Comparison of ENCODE assay signal across 17 cellular contexts in the genomic region with DNA sequence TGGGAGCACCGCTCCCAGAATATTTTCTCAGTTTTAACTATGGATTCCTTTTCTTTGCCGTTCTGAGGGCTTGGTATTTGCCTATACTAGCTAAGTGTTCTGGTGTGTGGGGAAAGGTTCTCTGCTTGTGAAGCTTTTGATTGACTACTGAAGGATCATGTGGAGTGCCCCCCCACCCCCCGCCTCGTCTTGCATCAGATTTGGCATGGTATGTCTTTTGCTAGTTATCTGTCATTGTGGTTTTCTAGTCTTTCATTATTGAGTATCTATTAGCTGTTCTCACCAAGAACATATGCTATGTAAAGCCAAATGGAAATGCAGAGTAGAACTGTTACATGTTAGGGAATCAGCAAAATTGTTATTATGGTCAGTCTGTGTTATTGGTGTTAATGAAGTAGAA. TPM values are rescaled to one million over a fixed set of nuclear protein-coding genes. Genes with fewer than 3 reads are reported as not detected.
A peak's percentile ranks its signal among the peaks of the same experiment; 100 is the strongest.
DNase-seq lines count a peak whose midpoint lies in the region; ATAC-seq, FAIRE-seq and TF ChIP-seq lines count a peak whose summit lies in the region.
"Had no signal": no experiment of that assay in that cellular context is flagged by ENCODE, and none has a peak within 500 bp of the region (broad histone marks: within the 10 kb centered on the region; RNA-seq: fewer than 3 reads in every experiment).

No MANE protein-coding gene starts in this region.

- no peaks in the 10 kb centered on the region for H3K9me2 ChIP-seq in neural cell (ENCODE audit: insufficient read depth, low read length)

- peaks cover 27% of the 10 kb centered on the region for H3K4me1 Mint-ChIP-seq in astrocyte (ENCODE audit: low read depth, unreplicated experiment)
- H3K4me1 Mint-ChIP-seq in mesothelial cell of epicardium = peaks cover 10% of the 10 kb centered on the region

- H3K4me3 ChIP-seq in astrocyte (ENCODE audit: insufficient read depth, low read depth, low read length) = no peak overlapping the region
- no peak overlapping the region for H3K4me3 ChIP-seq in neural cell (ENCODE audit: low read length)
- H3K4me3 ChIP-seq: esophagus squamous epithelium, hepatocyte, prostate gland had no signal

- H4K20me1 ChIP-seq in astrocyte (ENCODE audit: insufficient read depth, low read length) (peaks cover 58% of the 10 kb centered on the region), neural cell (ENCODE audit: insufficient read depth) (no peaks in the 10 kb centered on the region)

- H3K9ac ChIP-seq in astrocyte (ENCODE audit: low read length) = no peak overlapping the region
- H3K9ac ChIP-seq in neural cell (ENCODE audit: low read length) = no peak overlapping the region

- H3K4me1 ChIP-seq in astrocyte (ENCODE audit: insufficient read depth, low read length) = peaks cover 4% of the 10 kb centered on the region

- H3K9me3 Mint-ChIP-seq in astrocyte (ENCODE audit: unreplicated experiment) = no peaks in the 10 kb centered on the region
- H3K9me3 Mint-ChIP-seq in mesothelial cell of epicardium = no peaks in the 10 kb centered on the region

- no peaks in the 10 kb centered on the region for H3F3A ChIP-seq in neural cell (ENCODE audit: insufficient read depth, low read length, poor library complexity, severe bottlenecking)

- TF ChIP-seq CTCF in astrocyte (IDR thresholded peaks at IDR 0.05; ENCODE audit: insufficient read depth, low read depth, low read length) = no peak
- TF ChIP-seq CTCF in neural cell (IDR thresholded peaks at IDR 0.05; ENCODE audit: poor library complexity, severe bottlenecking) = no peak
- TF ChIP-seq CTCF in mesothelial cell of epicardium (IDR thresholded peaks at IDR 0.05; ENCODE audit: unreplicated experiment) = no peak

- H3K27ac Mint-ChIP-seq in astrocyte (ENCODE audit: unreplicated experiment) (peak overlapping the region; percentile 68), mesothelial cell of epicardium (no peak overlapping the region)

- no peaks in the 10 kb centered on the region for H3K27me3 Mint-ChIP-seq in astrocyte (ENCODE audit: low read depth, unreplicated experiment)
- H3K27me3 Mint-ChIP-seq in mesothelial cell of epicardium (ENCODE audit: low read depth) = no peaks in the 10 kb centered on the region

- no peak for TF ChIP-seq RAD21 in neural cell (conservative IDR thresholded peaks at IDR 0.05)

- no peak for DNase-seq in activated CD4-positive, CD25-positive, alpha-beta regulatory T cell treated with anti-CD3 and anti-CD28 coated beads, Interleukin-2, amount 50 U/mL, for 72 hours
- no peak for DNase-seq in GM19239 (ENCODE audit: insufficient read length, low spot score)
- no peak for DNase-seq in astrocyte (ENCODE audit: low read depth)
- no peak for DNase-seq in DMS53 (lab: John Stamatoyannopoulos, UW)
- DNase-seq in mesothelial cell of epicardium (ENCODE audit: low spot score in 2 of 2, unreplicated experiment in 2 of 2) = no peak
- DNase-seq: 8988T; activated CD8-positive, alpha-beta memory T cell treated with anti-CD3 and anti-CD28 coated beads for 24 hours; esophagus squamous epithelium; left cardiac atrium; MV-4-11; NCI-H2107 had no signal

- H2AFZ ChIP-seq in astrocyte (ENCODE audit: low read depth, low read length) (no peak overlapping the region), neural cell (ENCODE audit: low read depth, low read length) (no peak overlapping the region)
- H2AFZ ChIP-seq: hepatocyte had no signal

- peak; percentile 66 for FAIRE-seq in GM19239 (lab: Jason Lieb, UNC)
- FAIRE-seq in astrocyte (lab: Jason Lieb, UNC) = no peak

- H3K27me3 ChIP-seq in astrocyte (ENCODE audit: insufficient read depth, low read length) = no peaks in the 10 kb centered on the region
- no peaks in the 10 kb centered on the region for H3K27me3 ChIP-seq in neural cell (ENCODE audit: insufficient read depth, low read depth, low read length)
- H3K27me3 ChIP-seq: esophagus squamous epithelium, hepatocyte had no signal

- TF ChIP-seq EP300 in neural cell (conservative IDR thresholded peaks at IDR 0.05; ENCODE audit: poor library complexity, severe bottlenecking) = no peak

- H3K9me3 ChIP-seq in astrocyte (ENCODE audit: insufficient read depth, low read depth, low read length) = no peaks in the 10 kb centered on the region
- H3K9me3 ChIP-seq in neural cell (ENCODE audit: low read length) = no peaks in the 10 kb centered on the region
- H3K9me3 ChIP-seq: esophagus squamous epithelium, prostate gland had no signal

- peaks cover 15% of the 10 kb centered on the region for H3K36me3 ChIP-seq in astrocyte (ENCODE audit: insufficient read depth, low read length)
- H3K36me3 ChIP-seq in neural cell (ENCODE audit: insufficient read depth, low read length) = peaks cover 2% of the 10 kb centered on the region
- H3K36me3 ChIP-seq: prostate gland had no signal

- no peak overlapping the region for H3K27ac ChIP-seq in astrocyte (ENCODE audit: low read depth, low read length)
- H3K27ac ChIP-seq in neural cell (ENCODE audit: low read length) = no peak overlapping the region
- H3K27ac ChIP-seq: C4-2B, esophagus squamous epithelium, hepatocyte, prostate gland had no signal

- H3K4me3 Mint-ChIP-seq in astrocyte (ENCODE audit: unreplicated experiment) (peak overlapping the region; percentile 17), mesothelial cell of epicardium (no peak overlapping the region)

- H3K4me2 ChIP-seq in astrocyte (ENCODE audit: low read length) (no peak overlapping the region), neural cell (ENCODE audit: low read length) (peak overlapping the region; percentile 13)
- H3K4me2 ChIP-seq: hepatocyte had no signal

- peaks cover 5% of the 10 kb centered on the region for H3K36me3 Mint-ChIP-seq in astrocyte (ENCODE audit: low read depth, unreplicated experiment)
- H3K36me3 Mint-ChIP-seq in mesothelial cell of epicardium = peaks cover 1% of the 10 kb centered on the region

- ATAC-seq in activated CD4-positive, CD25-positive, alpha-beta regulatory T cell treated with anti-CD3 and anti-CD28 coated beads, Interleukin-2, amount 50 U/mL, for 24 hours = peak; percentile 69 to 82
- no peak for ATAC-seq in GM18909 (IDR thresholded peaks at IDR 0.05; ENCODE audit: poor library complexity, unreplicated experiment)
- ATAC-seq: left cardiac atrium had no signal

- H3K79me2 ChIP-seq in astrocyte (ENCODE audit: insufficient read depth, low read length) (peaks cover 91% of the 10 kb centered on the region), neural cell (replicated peaks; ENCODE audit: insufficient read depth, low read length) (peaks cover 26% of the 10 kb centered on the region)

TF ChIP-seq in neural cell, 6 proteins besides CTCF, POLR2A, EP300 and RAD21:
- no peak for TF ChIP-seq POLR2AphosphoS5 (IDR thresholded peaks at IDR 0.05)
- TF ChIP-seq, protein P1, sequence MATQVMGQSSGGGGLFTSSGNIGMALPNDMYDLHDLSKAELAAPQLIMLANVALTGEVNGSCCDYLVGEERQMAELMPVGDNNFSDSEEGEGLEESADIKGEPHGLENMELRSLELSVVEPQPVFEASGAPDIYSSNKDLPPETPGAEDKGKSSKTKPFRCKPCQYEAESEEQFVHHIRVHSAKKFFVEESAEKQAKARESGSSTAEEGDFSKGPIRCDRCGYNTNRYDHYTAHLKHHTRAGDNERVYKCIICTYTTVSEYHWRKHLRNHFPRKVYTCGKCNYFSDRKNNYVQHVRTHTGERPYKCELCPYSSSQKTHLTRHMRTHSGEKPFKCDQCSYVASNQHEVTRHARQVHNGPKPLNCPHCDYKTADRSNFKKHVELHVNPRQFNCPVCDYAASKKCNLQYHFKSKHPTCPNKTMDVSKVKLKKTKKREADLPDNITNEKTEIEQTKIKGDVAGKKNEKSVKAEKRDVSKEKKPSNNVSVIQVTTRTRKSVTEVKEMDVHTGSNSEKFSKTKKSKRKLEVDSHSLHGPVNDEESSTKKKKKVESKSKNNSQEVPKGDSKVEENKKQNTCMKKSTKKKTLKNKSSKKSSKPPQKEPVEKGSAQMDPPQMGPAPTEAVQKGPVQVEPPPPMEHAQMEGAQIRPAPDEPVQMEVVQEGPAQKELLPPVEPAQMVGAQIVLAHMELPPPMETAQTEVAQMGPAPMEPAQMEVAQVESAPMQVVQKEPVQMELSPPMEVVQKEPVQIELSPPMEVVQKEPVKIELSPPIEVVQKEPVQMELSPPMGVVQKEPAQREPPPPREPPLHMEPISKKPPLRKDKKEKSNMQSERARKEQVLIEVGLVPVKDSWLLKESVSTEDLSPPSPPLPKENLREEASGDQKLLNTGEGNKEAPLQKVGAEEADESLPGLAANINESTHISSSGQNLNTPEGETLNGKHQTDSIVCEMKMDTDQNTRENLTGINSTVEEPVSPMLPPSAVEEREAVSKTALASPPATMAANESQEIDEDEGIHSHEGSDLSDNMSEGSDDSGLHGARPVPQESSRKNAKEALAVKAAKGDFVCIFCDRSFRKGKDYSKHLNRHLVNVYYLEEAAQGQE (IDR thresholded peaks at IDR 0.05; ENCODE audit: borderline replicate concordance) = no peak
- TF ChIP-seq SMC3 (conservative IDR thresholded peaks at IDR 0.05; ENCODE audit: poor library complexity) = no peak
- TF ChIP-seq TAF1 (IDR thresholded peaks at IDR 0.05; ENCODE audit: low read depth) = no peak
- no peak for TF ChIP-seq MXI1 (conservative IDR thresholded peaks at IDR 0.05; ENCODE audit: poor library complexity, severe bottlenecking)
- no peak for TF ChIP-seq EZH2 (IDR thresholded peaks at IDR 0.05; ENCODE audit: borderline replicate concordance, insufficient read depth, low read length, poor library complexity, severe bottlenecking)

RNA-seq across cellular contexts. Expression of a gene that starts 58.3 kb away (rescaled TPM):
- total RNA-seq in astrocyte (592 and 694 TPM in 2 replicates), mesothelial cell of epicardium (282 to 301 TPM (median 283 TPM) in 3 replicates)
- 176 and 185 TPM in 2 replicates for polyA plus RNA-seq in neural cell
- polyA minus RNA-seq in neural cell = 637 and 764 TPM in 2 replicates
